ENCODE assay signal across 19 cellular contexts in genomic region chr2:63669596-63669995, GRCh38.
A peak's percentile ranks its signal among the peaks of the same experiment; 100 is the strongest.
DNase-seq lines count a peak whose midpoint lies in the region; ATAC-seq and TF ChIP-seq lines count a peak whose summit lies in the region.
"Had no signal": no experiment of that assay in that cellular context is flagged by ENCODE, and none has a peak within 500 bp of the region (broad histone marks: within the 10 kb centered on the region; RNA-seq: fewer than 3 reads in every experiment).

No MANE protein-coding gene starts in this region.

- no peak overlapping the region for H2BK15ac ChIP-seq in IMR-90 (ENCODE audit: low read depth, low read length)

- no peaks in the 10 kb centered on the region for H3K4me1 Mint-ChIP-seq in CD4-positive, alpha-beta memory T cell
- H3K4me1 Mint-ChIP-seq: B cell; CD14-positive monocyte; CD4-positive, CD25-positive, alpha-beta regulatory T cell had no signal

- H2BK5ac ChIP-seq in IMR-90 (ENCODE audit: low read depth, low read length, poor library complexity, severe bottlenecking), result no peak overlapping the region

- H3K36me3 ChIP-seq in IMR-90 (ENCODE audit: control insufficient read depth, insufficient read depth, low read length), result no peaks in the 10 kb centered on the region
- peaks cover 0 to 2% (median 0%) of the 10 kb centered on the region in 5 donors for H3K36me3 ChIP-seq in subcutaneous abdominal adipose tissue (ENCODE audit: control insufficient read depth in 5 of 5, insufficient read depth in 5 of 5, low read length in 5 of 5)
- no peaks in the 10 kb centered on the region for H3K36me3 ChIP-seq in OCI-LY7 (ENCODE audit: insufficient read depth, low read length)
- H3K36me3 ChIP-seq in CD4-positive, alpha-beta memory T cell (ENCODE audit: insufficient read depth, low read length), result no peaks in the 10 kb centered on the region
- H3K36me3 ChIP-seq: BLaER1 treated with 17β-estradiol and CSF1 and Interleukin-3, amounts not matched to agents 10 nM and 100 nM had no signal

- BruUV-seq in IMR-90 (replicated peaks; lab: Mats Ljungman, UMichigan) (no TSS peak), OCI-LY7 (replicated peaks; lab: Mats Ljungman, UMichigan) (no TSS peak)

- POLR2A ChIA-PET in IMR-90 (lab: Charles Lee; ENCODE audit: unreplicated experiment) (interaction anchor here (0.6 kb wide), 1 partner anchor 891 kb away, joined by 3 read pairs; no protein-coding TSS in a partner anchor), OCI-LY7 (lab: Charles Lee) (interaction anchor here (0.6 to 0.9 kb wide), 3 partner anchors 54 to 83 kb away, joined by 3 read pairs; no protein-coding TSS in a partner anchor)
- POLR2A ChIA-PET in CD4-positive, alpha-beta memory T cell (lab: Charles Lee; ENCODE audit: partially characterized antibody), result no interaction called here

- H4K5ac ChIP-seq in IMR-90 (ENCODE audit: low read depth, low read length), result no peak overlapping the region

- peak; percentile 74 for ATAC-seq in IMR-90 (ENCODE audit: low read depth)
- ATAC-seq: A549; CD8-positive, alpha-beta T cell had no signal

- no peak overlapping the region for H3K23ac ChIP-seq in IMR-90 (ENCODE audit: low read depth, low read length)

- H3K79me1 ChIP-seq in IMR-90 (ENCODE audit: low read depth in 1 of 2, low read length in 2 of 2), result no peaks in the 10 kb centered on the region

- no peak for TF ChIP-seq CTCF in IMR-90 (conservative IDR thresholded peaks at IDR 0.05; ENCODE audit: low read depth, low read length)
- no peak for TF ChIP-seq CTCF in OCI-LY7 (conservative IDR thresholded peaks at IDR 0.05; ENCODE audit: low read length)

- no peak for TF ChIP-seq RAD21 in IMR-90 (IDR thresholded peaks at IDR 0.05; ENCODE audit: low read length)

- H3K4me2 ChIP-seq in IMR-90 (ENCODE audit: low read depth, low read length), result no peak overlapping the region
- no peak overlapping the region for H3K4me2 ChIP-seq in OCI-LY7 (ENCODE audit: low read length)
- H3K4me2 ChIP-seq: A549; BLaER1 treated with 17β-estradiol and CSF1 and Interleukin-3, amounts not matched to agents 10 nM and 100 nM had no signal

- H3K79me2 ChIP-seq in OCI-LY7 (ENCODE audit: insufficient read depth, low read depth, low read length), result no peaks in the 10 kb centered on the region

- H2AK5ac ChIP-seq in IMR-90 (ENCODE audit: low read depth, low read length), result no peak overlapping the region

- no peak overlapping the region for H3K9ac ChIP-seq in IMR-90 (ENCODE audit: low read depth, low read length)
- H3K9ac ChIP-seq in subcutaneous abdominal adipose tissue (ENCODE audit: low read length in 5 of 5), result no peak overlapping the region
- H3K9ac ChIP-seq: BLaER1 treated with 17β-estradiol and CSF1 and Interleukin-3, amounts not matched to agents 10 nM and 100 nM had no signal

- no peak overlapping the region for H3K18ac ChIP-seq in IMR-90 (ENCODE audit: low read depth, low read length)

- no peak overlapping the region for H2BK20ac ChIP-seq in IMR-90 (ENCODE audit: low read depth, low read length)

- H3K56ac ChIP-seq in IMR-90 (ENCODE audit: extremely low read depth, insufficient read depth, low read length), result no peak overlapping the region

- CTCF ChIA-PET in IMR-90 (lab: Yijun Ruan, JAX), result interaction anchor here (0.9 kb wide), 1 partner anchor 192 kb away, joined by 3 read pairs; no protein-coding TSS in a partner anchor
- CTCF ChIA-PET in OCI-LY7 (lab: Charles Lee; ENCODE audit: unreplicated experiment), result no interaction called here
- CTCF ChIA-PET in CD4-positive, alpha-beta memory T cell (lab: Charles Lee; ENCODE audit: partially characterized antibody), result no interaction called here

- intact Hi-C loops in IMR-90 (cut with micrococcal nuclease) (no loop called here), OCI-LY7 (cut with micrococcal nuclease; ENCODE audit: unreplicated experiment) (no loop called here)
- intact Hi-C loops in CD4-positive, alpha-beta memory T cell (cut with micrococcal nuclease), result no loop called here

- no CpG with 5 or more reads among the region's 3 CpGs for WGBS in IMR-90 (ENCODE audit: extremely low coverage in 2 of 2, insufficient read length in 1 of 2), 2 experiments

- H3K4me3 ChIP-seq in IMR-90 (ENCODE audit: insufficient read depth, low read depth, low read length) (no peak overlapping the region), subcutaneous abdominal adipose tissue (ENCODE audit: low read depth in 1 of 5, low read length in 5 of 5) (no peak overlapping the region), OCI-LY7 (ENCODE audit: low read depth, low read length, poor library complexity, severe bottlenecking) (no peak overlapping the region)
- H3K4me3 ChIP-seq in CD4-positive, alpha-beta memory T cell (ENCODE audit: low read length in 2 of 2), result no peak overlapping the region
- H3K4me3 ChIP-seq: A549; BLaER1 treated with 17β-estradiol and CSF1 and Interleukin-3, amounts not matched to agents 10 nM and 100 nM had no signal

- peaks cover 28 to 31% of the 10 kb centered on the region in 2 donors for H3K27me3 Mint-ChIP-seq in CD4-positive, alpha-beta memory T cell

- H2AK9ac ChIP-seq in IMR-90 (replicated peaks; ENCODE audit: low read depth, low read length, poor library complexity), result no peak overlapping the region

- H3K36me3 Mint-ChIP-seq in CD4-positive, alpha-beta memory T cell, result no peaks in the 10 kb centered on the region
- H3K36me3 Mint-ChIP-seq: CD14-positive monocyte; CD4-positive, CD25-positive, alpha-beta regulatory T cell; CD8-positive, alpha-beta T cell had no signal

- no peak overlapping the region for H3K14ac ChIP-seq in IMR-90 (replicated peaks; ENCODE audit: low read depth, low read length)

- no peaks in the 10 kb centered on the region for H3K9me1 ChIP-seq in IMR-90 (ENCODE audit: insufficient read depth, low read length)

- H3K27ac ChIP-seq in IMR-90 (ENCODE audit: insufficient read depth, low read length) (no peak overlapping the region), subcutaneous abdominal adipose tissue (ENCODE audit: low read depth, low read length) (peak overlapping the region; percentile 34), OCI-LY7 (ENCODE audit: low read depth, low read length, poor library complexity, severe bottlenecking) (no peak overlapping the region)
- H3K27ac ChIP-seq in CD4-positive, alpha-beta memory T cell (ENCODE audit: low read depth, low read length), result no peak overlapping the region
- H3K27ac ChIP-seq: 22Rv1; A549; BLaER1 treated with 17β-estradiol and CSF1 and Interleukin-3, amounts not matched to agents 10 nM and 100 nM had no signal

- dilution Hi-C loops in IMR-90 (cut with HindIII; ENCODE audit: low sequenced_read_pairs, unreplicated experiment), result no loop called here

- peaks cover 3% of the 10 kb centered on the region for H3K4me1 ChIP-seq in IMR-90 (ENCODE audit: control insufficient read depth, insufficient read depth, low read length)
- H3K4me1 ChIP-seq in subcutaneous abdominal adipose tissue (ENCODE audit: control insufficient read depth in 5 of 5, insufficient read depth in 5 of 5, low read length in 5 of 5), result peaks cover 0 to 69% (median 35%) of the 10 kb centered on the region in 5 donors
- no peaks in the 10 kb centered on the region for H3K4me1 ChIP-seq in OCI-LY7 (ENCODE audit: insufficient read depth, low read length, poor library complexity, severe bottlenecking)
- no peaks in the 10 kb centered on the region for H3K4me1 ChIP-seq in CD4-positive, alpha-beta memory T cell (ENCODE audit: insufficient read depth, low read length)
- H3K4me1 ChIP-seq: A549, Caco-2 had no signal

- no peaks in the 10 kb centered on the region for H3K9me2 ChIP-seq in OCI-LY7 (ENCODE audit: insufficient read depth, low read length)

- no peak for TF ChIP-seq POLR2A in IMR-90 (IDR thresholded peaks at IDR 0.05; ENCODE audit: low read depth, low read length)

- H2BK120ac ChIP-seq in IMR-90 (ENCODE audit: low read depth, low read length), result no peak overlapping the region

- H3K9me3 ChIP-seq in IMR-90 (ENCODE audit: control insufficient read depth, insufficient read depth, low read length) (no peaks in the 10 kb centered on the region), subcutaneous abdominal adipose tissue (ENCODE audit: control insufficient read depth in 5 of 5, low read length in 5 of 5) (no peaks in the 10 kb centered on the region), OCI-LY7 (ENCODE audit: low read length) (no peaks in the 10 kb centered on the region)
- no peaks in the 10 kb centered on the region for H3K9me3 ChIP-seq in CD4-positive, alpha-beta memory T cell (ENCODE audit: control insufficient read depth in 1 of 2, low read length in 2 of 2)
- H3K9me3 ChIP-seq: A549, Caco-2 had no signal

- in situ Hi-C loops in IMR-90 (cut with MboI; ENCODE audit: low sequenced_read_pairs), result no loop called here

- H3K4me3 Mint-ChIP-seq in CD4-positive, alpha-beta memory T cell, result no peak overlapping the region
- H3K4me3 Mint-ChIP-seq: B cell; CD14-positive monocyte; CD4-positive, CD25-positive, alpha-beta regulatory T cell; CD8-positive, alpha-beta T cell had no signal

- H4K20me1 ChIP-seq in IMR-90 (ENCODE audit: insufficient read depth, low read length), result no peaks in the 10 kb centered on the region
- no peaks in the 10 kb centered on the region for H4K20me1 ChIP-seq in OCI-LY7 (ENCODE audit: insufficient read depth, low read length)
- H4K20me1 ChIP-seq: BLaER1 treated with 17β-estradiol and CSF1 and Interleukin-3, amounts not matched to agents 10 nM and 100 nM had no signal

- DNase-seq in IMR-90 (peak; percentile 68), fibroblast of peridontal ligament (ENCODE audit: extremely low read depth) (peak; percentile 18), iris pigment epithelial cell (ENCODE audit: low read depth) (peak; percentile 49), OCI-LY7 (ENCODE audit: low spot score) (no peak), C1 segment of cervical spinal cord (lab: John Stamatoyannopoulos, UW) (no peak)
- no peak for DNase-seq in CD4-positive, alpha-beta memory T cell
- DNase-seq: AML-193; Caco-2; Calu3; CD4-positive, CD25-positive, alpha-beta regulatory T cell; CD8-positive, alpha-beta T cell; DMS79 treated with DMSO at 0.1 percent for 48 hours; GF-D8 had no signal

- no peak overlapping the region for H4K91ac ChIP-seq in IMR-90 (ENCODE audit: insufficient read depth, low read depth, low read length)

- no peak overlapping the region for H3K27ac Mint-ChIP-seq in CD4-positive, alpha-beta memory T cell
- H3K27ac Mint-ChIP-seq: B cell; CD4-positive, CD25-positive, alpha-beta regulatory T cell; CD8-positive, alpha-beta T cell had no signal

- peaks cover 3% of the 10 kb centered on the region for H3K27me3 ChIP-seq in IMR-90 (ENCODE audit: control insufficient read depth, insufficient read depth, low read length)
- no peaks in the 10 kb centered on the region for H3K27me3 ChIP-seq in subcutaneous abdominal adipose tissue (ENCODE audit: control insufficient read depth in 5 of 5, insufficient read depth in 4 of 5, low read length in 5 of 5)
- no peaks in the 10 kb centered on the region for H3K27me3 ChIP-seq in CD4-positive, alpha-beta memory T cell (ENCODE audit: insufficient read depth, low read length)
- H3K27me3 ChIP-seq: BLaER1 treated with 17β-estradiol and CSF1 and Interleukin-3, amounts not matched to agents 10 nM and 100 nM had no signal

- H2AFZ ChIP-seq in IMR-90 (replicated peaks; ENCODE audit: low read length, poor library complexity) (no peak overlapping the region), OCI-LY7 (ENCODE audit: low read length) (no peak overlapping the region)

- H4K8ac ChIP-seq in IMR-90 (ENCODE audit: low read depth in 2 of 2, low read length in 2 of 2), result no peak overlapping the region

- no peaks in the 10 kb centered on the region for H3K9me3 Mint-ChIP-seq in CD4-positive, alpha-beta memory T cell
- H3K9me3 Mint-ChIP-seq: CD4-positive, CD25-positive, alpha-beta regulatory T cell; CD8-positive, alpha-beta T cell had no signal

- H3K4ac ChIP-seq in IMR-90 (ENCODE audit: low read depth, low read length), result no peak overlapping the region

Comparison
In these comparisons a context has a peak if more than half of its experiments do, and no peak if none do; other contexts are left out.
1. DNase-seq: peak in IMR-90 (single experiment), fibroblast of peridontal ligament (single experiment) and iris pigment epithelial cell (single experiment); none in OCI-LY7 (single experiment), CD4-positive, alpha-beta memory T cell (0 of 5) and C1 segment of cervical spinal cord (0 of 14).